Comparison of ENCODE assay signal across 25 cellular contexts in genomic region chr9:70367305-70367930, GRCh38. TPM values are rescaled to one million over a fixed set of nuclear protein-coding genes. Genes with fewer than 3 reads are reported as not detected.
"Had no signal": no experiment of that assay in that cellular context is flagged by ENCODE, and none has a peak within 500 bp of the region (broad histone marks: within the 10 kb centered on the region; RNA-seq: fewer than 3 reads in every experiment).

No MANE protein-coding gene starts in this region.

- ATAC-seq: activated CD4-positive, alpha-beta T cell treated with anti-CD3 and anti-CD28 coated beads for 36 hours; activated CD8-positive, alpha-beta T cell treated with anti-CD3 and anti-CD28 coated beads, Interleukin-2, amount 10 ng/mL, durations not matched to agents 7 days and 5 days; activated T-cell treated with anti-CD3 and anti-CD28 coated beads, Interleukin-2, amount 50 U/mL, for 4 hours had no signal

- H3K36me3 ChIP-seq: brain microvascular endothelial cell, cardiac muscle cell, Peyer's patch, SJCRH30, WERI-Rb-1 had no signal

- H3K4me1 ChIP-seq: Peyer's patch, SJCRH30 had no signal

- H3K27me3 ChIP-seq: brain microvascular endothelial cell, cardiac muscle cell, Peyer's patch, SJCRH30 had no signal

- DNase-seq: activated CD4-positive, alpha-beta T cell treated with anti-CD3 and anti-CD28 coated beads for 36 hours; activated CD8-positive, alpha-beta memory T cell treated with anti-CD3 and anti-CD28 coated beads, Interleukin-2, amount 50 U/mL, for 48 hours; activated CD8-positive, alpha-beta T cell treated with anti-CD3 and anti-CD28 coated beads, Interleukin-2, amount 10 ng/mL, durations not matched to agents 7 days and 5 days; activated effector memory CD4-positive, alpha-beta T cell treated with anti-CD3 and anti-CD28 coated beads, Interleukin-2, amount 50 U/mL, for 16 hours; activated naive CD4-positive, alpha-beta T cell treated with anti-CD3 and anti-CD28 coated beads for 36 hours; activated T-cell treated with anti-CD3 and anti-CD28 coated beads, Interleukin-2, amount 50 U/mL, for 4 hours; amygdala; brain microvascular endothelial cell; Kasumi-1; KBM-7; NCI-H1105 treated with DMSO at 0.1 percent for 48 hours; NCI-H1436 treated with DMSO at 0.1 percent for 48 hours; NCI-H187; NCI-H2081; NCI-H510A treated with DMSO at 0.1 percent for 48 hours; NCI-H69; NK-92 treated with Interleukin-12 subunit alpha and Interleukin-12 subunit beta, amount 100 ng/mL, for 24 hours; Peyer's patch; Right ventricle myocardium superior; SJCRH30; SK-N-SH; T-helper 1 cell; WERI-Rb-1 had no signal

- H3K9me3 ChIP-seq: Peyer's patch, SJCRH30, SK-N-SH had no signal

- H3K27ac ChIP-seq: brain microvascular endothelial cell, cardiac muscle cell, Peyer's patch, RWPE1, SJCRH30, WERI-Rb-1 had no signal

- H3K4me3 ChIP-seq: cardiac muscle cell, Peyer's patch, SJCRH30 had no signal

RNA-seq across cellular contexts. Expression of gene KLF9, which starts 47.0 kb away (rescaled TPM):
- polyA plus RNA-seq: cardiac muscle cell had no signal
